In genomic region chr2:28415715-28416114, GRCh38 we compare ENCODE assay signal across 2 cellular contexts.
A peak's percentile ranks its signal among the peaks of the same experiment; 100 is the strongest.
TF ChIP-seq lines count a peak whose summit lies in the region.

No MANE protein-coding gene starts in this region.

TF ChIP-seq in SK-N-SH, 30 proteins besides CTCF, POLR2A, EP300 and RAD21:
- TF ChIP-seq ELF1 (IDR thresholded peaks at IDR 0.05) (no peak), NFIC (IDR thresholded peaks at IDR 0.05; ENCODE audit: borderline replicate concordance) (no peak), SMC3 (IDR thresholded peaks at IDR 0.05; ENCODE audit: low read depth, low read length) (no peak), POLR2AphosphoS5 (IDR thresholded peaks at IDR 0.05; ENCODE audit: low read depth, low read length) (0 out of 2 replicates have a peak, but pooled peaks have one; percentile 15)

TF ChIP-seq in SK-N-SH treated with all-trans-retinoic acid at 6 μM for 48 hours, 23 proteins besides CTCF, POLR2A, EP300 and RAD21:
- TF ChIP-seq GLIS3 (CRISPR knock-in tag; IDR thresholded peaks at IDR 0.05) (no peak), PPARA (CRISPR knock-in tag; IDR thresholded peaks at IDR 0.05; ENCODE audit: borderline replicate concordance) (no peak), CREB5 (CRISPR knock-in tag; IDR thresholded peaks at IDR 0.05; ENCODE audit: low read depth) (no peak), TCF4 (CRISPR knock-in tag; IDR thresholded peaks at IDR 0.05; ENCODE audit: borderline replicate concordance) (no peak), ZC3H10 (CRISPR knock-in tag; IDR thresholded peaks at IDR 0.05) (no peak)
TF ChIP-seq in SK-N-SH treated with all-trans-retinoic acid at 6 μM for 48 hours: peak in this region for 0.
